Comparison of ENCODE assay signal across 10 cellular contexts in the genomic region with DNA sequence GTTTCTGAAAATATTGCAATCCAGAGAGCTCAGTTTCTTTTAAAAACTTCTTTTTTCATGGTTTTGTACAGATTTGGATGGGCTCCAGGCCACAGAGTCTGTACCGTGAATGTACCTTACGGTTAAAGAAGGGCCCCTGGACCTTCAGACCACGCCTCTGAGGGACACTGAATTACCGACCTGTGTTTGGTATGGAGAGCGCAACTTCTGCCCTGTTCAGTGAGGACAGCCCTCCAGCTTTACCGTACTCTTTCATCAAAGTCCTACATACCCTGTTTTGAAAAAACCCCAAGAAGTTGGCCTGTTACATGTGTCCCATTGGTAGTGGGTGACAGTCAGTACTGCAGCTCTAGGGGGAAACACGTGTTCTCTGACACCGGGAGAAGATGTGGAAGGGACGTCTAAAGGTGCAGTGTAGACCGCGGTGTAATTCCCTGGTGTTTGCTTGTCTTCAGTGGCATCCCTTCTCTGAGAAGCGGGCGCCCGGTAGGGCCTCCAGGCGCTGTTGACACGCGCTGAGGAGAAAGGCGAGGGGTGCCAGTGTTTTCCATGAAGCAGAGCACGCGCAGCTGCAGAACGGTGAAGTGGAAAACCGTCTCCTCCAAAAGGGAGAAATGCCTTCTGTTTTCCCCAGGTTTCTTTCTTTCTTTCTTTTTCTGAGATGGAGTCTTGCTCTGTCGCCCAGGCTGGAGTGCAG. TPM values are rescaled to one million over a fixed set of nuclear protein-coding genes. Genes with fewer than 3 reads are reported as not detected.
DNase-seq lines count a peak whose midpoint lies in the region; ATAC-seq and TF ChIP-seq lines count a peak whose summit lies in the region.
"Had no signal": no experiment of that assay in that cellular context is flagged by ENCODE, and none has a peak within 500 bp of the region (broad histone marks: within the 10 kb centered on the region; RNA-seq: fewer than 3 reads in every experiment).

No MANE protein-coding gene starts in this region.

- no peak for ATAC-seq in T-cell (replicated peaks in 1 of 4)

- peak overlapping the region; percentile 1 for H3K4me3 ChIP-seq in fibroblast of the aortic adventitia (ENCODE audit: low read depth, low read length)

- H3K4me1 Mint-ChIP-seq in T-cell, result peaks cover 87 to 93% (median 92%) of the 10 kb centered on the region in 3 donors

- peak overlapping the region; percentile 46 to 88 (median 57) for H3K4me3 Mint-ChIP-seq in T-cell

- peak overlapping the region; percentile 67 for H3K27ac ChIP-seq in substantia nigra (ENCODE audit: low read depth, low read length, poor library complexity, severe bottlenecking)
- H3K27ac ChIP-seq: 22Rv1 had no signal

- H3K36me3 Mint-ChIP-seq in T-cell, result peaks cover 7% of the 10 kb centered on the region

- CTCF ChIA-PET in T-cell (lab: Charles Lee), result no interaction called here

- H3K9me3 Mint-ChIP-seq in T-cell, result no peaks in the 10 kb centered on the region

- TF ChIP-seq CTCF in fibroblast of the aortic adventitia (IDR thresholded peaks at IDR 0.05; ENCODE audit: insufficient read depth, low read length), result no peak

- peak; percentile 30 for DNase-seq in NOMO-1 treated with DMSO at 0.1 percent for 48 hours (lab: John Stamatoyannopoulos, UW; ENCODE audit: unreplicated experiment)
- no peak for DNase-seq in NOMO-1 treated with dmso at 0.1 percent for 144 hours (lab: John Stamatoyannopoulos, UW; ENCODE audit: unreplicated experiment)
- no peak for DNase-seq in T-cell
- DNase-seq in fibroblast of the aortic adventitia (ENCODE audit: low read depth), result no peak
- DNase-seq in substantia nigra (lab: John Stamatoyannopoulos, UW), result no peak
- no peak for DNase-seq in NCI-H1417 treated with DMSO at 0.1 percent for 48 hours (lab: John Stamatoyannopoulos, UW)
- DNase-seq in dedifferentiated amniotic fluid mesenchymal stem cell (ENCODE audit: extremely low spot score), result no peak
- no peak for DNase-seq in DMS153 treated with DMSO at 0.1 percent for 48 hours (lab: John Stamatoyannopoulos, UW; ENCODE audit: unreplicated experiment)
- DNase-seq: NCI-H1092 treated with DMSO at 0.1 percent for 48 hours had no signal

- peak overlapping the region; percentile 91 to 92 for H3K27ac Mint-ChIP-seq in T-cell

- POLR2A ChIA-PET in T-cell (lab: Charles Lee), result interaction anchor here (0.5 to 0.6 kb wide), 3 partner anchors 103 to 1305 kb away, joined by 4 read pairs; no protein-coding TSS in a partner anchor

- H3K27me3 Mint-ChIP-seq in T-cell, result no peaks in the 10 kb centered on the region

RNA-seq across cellular contexts. Expression of a gene that starts 6.2 kb away (rescaled TPM):
- total RNA-seq in T-cell (10 to 100 TPM; 60.5 to 87.2 (median 78.9) TPM), fibroblast of the aortic adventitia (ENCODE audit: low replicate concordance) (13.9 and 40.2 TPM in 2 replicates)

RNA-seq across cellular contexts. Expression of a gene that starts 24.8 kb away (rescaled TPM):
- total RNA-seq in T-cell (100 to 1,000 TPM in 2 of 5 donors, 10 to 100 TPM in 3; 14.2 to 248 (median 19.9) TPM), fibroblast of the aortic adventitia (ENCODE audit: low replicate concordance) (26.0 and 50.6 TPM in 2 replicates)
